In the genomic region with DNA sequence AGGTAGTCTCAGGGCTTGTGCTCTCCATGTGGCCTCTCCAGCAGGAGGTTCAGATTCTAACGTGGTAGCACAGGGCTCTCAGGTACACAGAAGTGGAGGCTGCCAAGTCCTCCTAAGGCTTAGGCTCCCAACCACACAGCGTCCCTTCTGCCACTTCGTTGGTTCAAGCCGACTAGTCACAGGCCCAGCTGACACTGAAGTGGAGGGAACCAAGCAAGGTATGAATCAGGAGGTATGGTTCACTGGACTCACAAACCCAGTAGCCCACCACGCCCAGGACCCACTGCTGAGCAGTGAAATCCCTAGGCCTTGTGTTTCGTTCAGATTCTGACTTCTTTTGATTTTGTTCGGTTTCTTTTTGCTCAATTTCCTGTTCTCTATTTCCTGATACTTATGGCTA, we compare ENCODE assay signal across 16 cellular contexts. TPM values are rescaled to one million over a fixed set of nuclear protein-coding genes. Genes with fewer than 3 reads are reported as not detected.
A peak's percentile ranks its signal among the peaks of the same experiment; 100 is the strongest.
DNase-seq lines count a peak whose midpoint lies in the region; ATAC-seq and TF ChIP-seq lines count a peak whose summit lies in the region.
"Had no signal": no experiment of that assay in that cellular context is flagged by ENCODE, and none has a peak within 500 bp of the region (broad histone marks: within the 10 kb centered on the region; RNA-seq: fewer than 3 reads in every experiment).

No MANE protein-coding gene starts in this region.

- no peak overlapping the region for H3K4me3 Mint-ChIP-seq in T-helper 17 cell
- H3K4me3 Mint-ChIP-seq in stimulated activated effector memory CD8-positive, alpha-beta T cell treated with anti-CD3 and anti-CD28 coated beads, Interleukin-12 subunit alpha, Interleukin-12 subunit beta, amount 100 ng/mL, for 72 hours: no peak overlapping the region
- H3K4me3 Mint-ChIP-seq in natural killer cell: no peak overlapping the region
- H3K4me3 Mint-ChIP-seq: T-helper 1 cell treated with Interleukin-12 subunit alpha and Interleukin-12 subunit beta and Interleukin-4 antibody, amounts not matched to agents 30 μg/mL and 1 μg/mL, for 36 hours had no signal

- ATAC-seq in GM18505 (IDR thresholded peaks at IDR 0.05; ENCODE audit: unreplicated experiment) (peak; percentile 73), GM21576 (IDR thresholded peaks at IDR 0.05; ENCODE audit: unreplicated experiment) (peak; percentile 43), T-helper 17 cell (peak; percentile 16), HG02798 (IDR thresholded peaks at IDR 0.05; ENCODE audit: poor library complexity, unreplicated experiment) (no peak), natural killer cell (no peak)
- ATAC-seq in stimulated activated effector memory CD8-positive, alpha-beta T cell treated with anti-CD3 and anti-CD28 coated beads, Interleukin-12 subunit alpha, Interleukin-12 subunit beta, amount 100 ng/mL, for 72 hours: peak; percentile 31

- H3K4me1 Mint-ChIP-seq in T-helper 17 cell: no peaks in the 10 kb centered on the region
- no peaks in the 10 kb centered on the region for H3K4me1 Mint-ChIP-seq in stimulated activated effector memory CD8-positive, alpha-beta T cell treated with anti-CD3 and anti-CD28 coated beads, Interleukin-12 subunit alpha, Interleukin-12 subunit beta, amount 100 ng/mL, for 72 hours
- H3K4me1 Mint-ChIP-seq in natural killer cell: no peaks in the 10 kb centered on the region

- TF ChIP-seq POLR2A in GM18505 (IDR thresholded peaks at IDR 0.05; ENCODE audit: borderline replicate concordance, extremely low read depth, insufficient read depth, insufficient read length): no peak

- H3K27me3 Mint-ChIP-seq in T-helper 17 cell: peaks cover 30% of the 10 kb centered on the region
- H3K27me3 Mint-ChIP-seq in natural killer cell (ENCODE audit: low read depth in 2 of 2): peaks cover 14 to 34% of the 10 kb centered on the region in 2 donors

- DNase-seq in T-helper 17 cell: no peak
- DNase-seq in stimulated activated effector memory CD8-positive, alpha-beta T cell treated with anti-CD3 and anti-CD28 coated beads, Interleukin-12 subunit alpha, Interleukin-12 subunit beta, amount 100 ng/mL, for 72 hours (ENCODE audit: low spot score in 2 of 2): no peak
- DNase-seq in COR-L47 (lab: John Stamatoyannopoulos, UW): no peak
- DNase-seq in NCI-H510A treated with DMSO at 0.1 percent for 48 hours (lab: John Stamatoyannopoulos, UW): no peak
- no peak for DNase-seq in natural killer cell
- DNase-seq: GM23248, NCI-H1417, NCI-H187, NCI-H226, NCI-H524 treated with DMSO at 0.1 percent for 48 hours, PC-9 had no signal

- H3K9me3 ChIP-seq in T-helper 17 cell (ENCODE audit: control insufficient read depth, low read length, poor library complexity, severe bottlenecking): no peaks in the 10 kb centered on the region
- H3K9me3 ChIP-seq: HAP-1 had no signal

- intact Hi-C loops in natural killer cell (cut with micrococcal nuclease): no loop called here

- no peaks in the 10 kb centered on the region for H3K9me3 Mint-ChIP-seq in stimulated activated effector memory CD8-positive, alpha-beta T cell treated with anti-CD3 and anti-CD28 coated beads, Interleukin-12 subunit alpha, Interleukin-12 subunit beta, amount 100 ng/mL, for 72 hours
- H3K9me3 Mint-ChIP-seq in natural killer cell: no peaks in the 10 kb centered on the region
- H3K9me3 Mint-ChIP-seq: T-helper 1 cell treated with Interleukin-12 subunit alpha and Interleukin-12 subunit beta and Interleukin-4 antibody, amounts not matched to agents 30 μg/mL and 1 μg/mL, for 36 hours had no signal

- H3K36me3 Mint-ChIP-seq in T-helper 17 cell (ENCODE audit: low read depth) (peaks cover 2% of the 10 kb centered on the region), natural killer cell (no peaks in the 10 kb centered on the region)
- H3K36me3 Mint-ChIP-seq in stimulated activated effector memory CD8-positive, alpha-beta T cell treated with anti-CD3 and anti-CD28 coated beads, Interleukin-12 subunit alpha, Interleukin-12 subunit beta, amount 100 ng/mL, for 72 hours: no peaks in the 10 kb centered on the region

- no peak for TF ChIP-seq CTCF in natural killer cell (IDR thresholded peaks at IDR 0.05)

- H3K27ac Mint-ChIP-seq in T-helper 17 cell (no peak overlapping the region), natural killer cell (no peak overlapping the region)
- no peak overlapping the region for H3K27ac Mint-ChIP-seq in stimulated activated effector memory CD8-positive, alpha-beta T cell treated with anti-CD3 and anti-CD28 coated beads, Interleukin-12 subunit alpha, Interleukin-12 subunit beta, amount 100 ng/mL, for 72 hours
- H3K27ac Mint-ChIP-seq: T-helper 1 cell treated with Interleukin-12 subunit alpha and Interleukin-12 subunit beta and Interleukin-4 antibody, amounts not matched to agents 30 μg/mL and 1 μg/mL, for 36 hours had no signal

RNA-seq across cellular contexts. Expression of gene SEC11C, which starts 46.0 kb away (rescaled TPM):
- total RNA-seq in T-helper 17 cell (10 to 100 TPM; 77.7 to 78.9 TPM), natural killer cell (10 to 100 TPM; 50.9 to 76.4 (median 54.8) TPM)

Comparison
In these comparisons a context has a peak if more than half of its experiments do, and no peak if none do; other contexts are left out.
1. ATAC-seq: peak in GM18505 (single experiment), GM21576 (single experiment), T-helper 17 cell (single experiment) and stimulated activated effector memory CD8-positive, alpha-beta T cell treated with anti-CD3 and anti-CD28 coated beads, Interleukin-12 subunit alpha, Interleukin-12 subunit beta, amount 100 ng/mL, for 72 hours (single experiment); none in HG02798 (single experiment) and natural killer cell (0 of 3).